In the genomic region with DNA sequence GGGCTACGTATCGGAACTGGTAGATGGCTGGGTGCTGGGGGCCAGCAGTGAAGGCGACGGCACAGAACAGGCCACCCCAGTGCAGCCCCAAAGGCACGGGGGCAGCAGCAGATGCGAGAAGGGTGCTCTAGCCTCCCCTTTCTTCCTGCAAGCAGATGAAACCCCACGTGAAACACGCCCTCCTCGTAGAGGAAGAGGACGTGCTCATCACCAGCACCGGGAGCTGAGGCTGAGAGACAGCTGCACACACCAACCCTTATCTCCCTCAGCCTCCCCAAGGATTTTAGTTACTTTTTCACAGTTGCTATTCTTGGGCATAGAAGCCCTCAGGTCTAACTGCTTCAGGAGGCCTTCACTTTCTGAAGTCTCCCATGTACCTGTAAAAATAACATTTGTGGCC, we compare ENCODE assay signal across 12 cellular contexts. TPM values are rescaled to one million over a fixed set of nuclear protein-coding genes. Genes with fewer than 3 reads are reported as not detected.
DNase-seq lines count a peak whose midpoint lies in the region; ATAC-seq and TF ChIP-seq lines count a peak whose summit lies in the region.
"Had no signal": no experiment of that assay in that cellular context is flagged by ENCODE, and none has a peak within 500 bp of the region (broad histone marks: within the 10 kb centered on the region; RNA-seq: fewer than 3 reads in every experiment).

No MANE protein-coding gene starts in this region.

- WGBS in adrenal gland, 4 donors = 17 to 27% (median 23%) methylated on average over 8 to 11 of the region's 11 CpGs

- H3K27me3 ChIP-seq in adrenal gland (no peaks in the 10 kb centered on the region), lower lobe of right lung (ENCODE audit: low read depth) (no peaks in the 10 kb centered on the region), stomach smooth muscle (ENCODE audit: control insufficient read depth in 1 of 2, insufficient read depth in 2 of 2, low read length in 2 of 2) (no peaks in the 10 kb centered on the region)

- peak in 3 of 7 donors; percentile 50 to 65 (median 61) for DNase-seq in adrenal gland
- DNase-seq in lower lobe of right lung = no peak
- DNase-seq in G401 (ENCODE audit: low spot score) = no peak
- DNase-seq in activated naive CD4-positive, alpha-beta T cell treated with anti-CD3 and anti-CD28 coated beads for 36 hours = no peak
- DNase-seq in SK-N-DZ (ENCODE audit: low spot score) = no peak
- DNase-seq in activated CD4-positive, alpha-beta T cell treated with anti-CD3 and anti-CD28 coated beads, Interleukin-2, amount 50 U/mL, for 48 hours = no peak
- DNase-seq: Caco-2, NCI-H345, SHP77 treated with DMSO at 0.1 percent for 48 hours had no signal

- H3K27ac ChIP-seq in adrenal gland (peak overlapping the region in 4 of 5 donors; percentile 16 to 75 (median 55)), lower lobe of right lung (peak overlapping the region; percentile 56), stomach smooth muscle (ENCODE audit: low read length) (peak overlapping the region; percentile 74)

- H3K36me3 Mint-ChIP-seq in activated naive CD4-positive, alpha-beta T cell treated with anti-CD3 and anti-CD28 coated beads for 36 hours (ENCODE audit: low read depth) = peaks cover 5% of the 10 kb centered on the region

- H3K4me1 Mint-ChIP-seq in activated naive CD4-positive, alpha-beta T cell treated with anti-CD3 and anti-CD28 coated beads for 36 hours (ENCODE audit: low read depth) = peaks cover 64% of the 10 kb centered on the region

- CTCF ChIA-PET in activated naive CD4-positive, alpha-beta T cell treated with anti-CD3 and anti-CD28 coated beads for 36 hours (lab: Charles Lee) = no interaction called here

- no peaks in the 10 kb centered on the region for H3K9me3 Mint-ChIP-seq in activated naive CD4-positive, alpha-beta T cell treated with anti-CD3 and anti-CD28 coated beads for 36 hours

- H3K27me3 Mint-ChIP-seq in activated naive CD4-positive, alpha-beta T cell treated with anti-CD3 and anti-CD28 coated beads for 36 hours (ENCODE audit: low read depth) = no peaks in the 10 kb centered on the region

- TF ChIP-seq POLR2A in adrenal gland (IDR thresholded peaks at IDR 0.05) = no peak

- in situ Hi-C loops in G401 (cut with HindIII; ENCODE audit: low sequenced_read_pairs) = no loop called here

- TF ChIP-seq CTCF in adrenal gland (IDR thresholded peaks at IDR 0.05) (no peak), lower lobe of right lung (IDR thresholded peaks at IDR 0.05) (no peak)

- intact Hi-C loops in adrenal gland (cut with DNase I) = no loop called here
- intact Hi-C loops in lower lobe of right lung (cut with DNase I) = no loop called here
- intact Hi-C loops in activated naive CD4-positive, alpha-beta T cell treated with anti-CD3 and anti-CD28 coated beads for 36 hours (cut with micrococcal nuclease) = no loop called here

- no peaks in the 10 kb centered on the region for H3K9me3 ChIP-seq in adrenal gland (replicated peaks in 1 of 3)
- H3K9me3 ChIP-seq in lower lobe of right lung = no peaks in the 10 kb centered on the region
- H3K9me3 ChIP-seq in stomach smooth muscle (ENCODE audit: control insufficient read depth in 2 of 2, low read length in 2 of 2) = no peaks in the 10 kb centered on the region
- H3K9me3 ChIP-seq: Caco-2 had no signal

- ATAC-seq in GM19463 (IDR thresholded peaks at IDR 0.05; ENCODE audit: unreplicated experiment) (peak; percentile 34), lower lobe of right lung (no peak)

- H3K4me1 ChIP-seq in adrenal gland (replicated peaks in 1 of 2) (peaks cover 74 to 86% of the 10 kb centered on the region in 2 donors), lower lobe of right lung (peaks cover 81% of the 10 kb centered on the region), stomach smooth muscle (ENCODE audit: control insufficient read depth, insufficient read depth, low read length) (peaks cover 80% of the 10 kb centered on the region)

- no peak overlapping the region for H3K4me3 Mint-ChIP-seq in activated naive CD4-positive, alpha-beta T cell treated with anti-CD3 and anti-CD28 coated beads for 36 hours

- H3K36me3 ChIP-seq in adrenal gland (replicated peaks in 1 of 2) = peaks cover 0 to 4% of the 10 kb centered on the region in 2 donors
- H3K36me3 ChIP-seq in lower lobe of right lung = no peaks in the 10 kb centered on the region
- H3K36me3 ChIP-seq in stomach smooth muscle (ENCODE audit: control insufficient read depth in 2 of 2, insufficient read depth in 2 of 2, low read length in 2 of 2) = no peaks in the 10 kb centered on the region

- peak overlapping the region; percentile 47 to 57 for H3K9ac ChIP-seq in stomach smooth muscle (ENCODE audit: low read length in 2 of 2)

- H3K27ac Mint-ChIP-seq in activated naive CD4-positive, alpha-beta T cell treated with anti-CD3 and anti-CD28 coated beads for 36 hours = no peak overlapping the region

- H3K4me3 ChIP-seq in adrenal gland (peak overlapping the region in 1 of 4 donors; percentile 26), lower lobe of right lung (peak overlapping the region; percentile 20), stomach smooth muscle (ENCODE audit: low read length in 2 of 2) (peak overlapping the region; percentile 67)
- H3K4me3 ChIP-seq: lung had no signal

RNA-seq across cellular contexts. Expression of a gene that starts 11.9 kb away (rescaled TPM):
- total RNA-seq in adrenal gland (10 to 100 TPM in 7 of 8 donors, 1 to 10 TPM in 1; 8.5 to 51.5 (median 27.8) TPM), lower lobe of right lung (32.4 TPM)
- polyA plus RNA-seq in adrenal gland = 10 to 100 TPM in 2 of 3 donors, 1 to 10 TPM in 1; 4.6 to 44.7 (median 31.0) TPM
- total RNA-seq in G401 (2014; rRNA removed; shearing (Covaris generic)) = 55.8 and 56.1 TPM in 2 replicates
- total RNA-seq in activated naive CD4-positive, alpha-beta T cell treated with anti-CD3 and anti-CD28 coated beads for 36 hours = 10 to 100 TPM; 24.2 to 26.1 TPM
- 11.9 and 15.2 TPM in 2 replicates for polyA plus RNA-seq in SK-N-DZ (2014; cell fraction: cytosol; rRNA removed)
- polyA plus RNA-seq in SK-N-DZ (2014; cell fraction: nucleus; rRNA removed) = 10.7 and 19.6 TPM in 2 replicates

RNA-seq across cellular contexts. Expression of a gene that starts 31.9 kb away (rescaled TPM):
- total RNA-seq in adrenal gland (10 to 100 TPM; 19.5 to 66.3 (median 35.8) TPM), lower lobe of right lung (38.7 TPM)
- 10 to 100 TPM in 2 of 3 donors, 1 to 10 TPM in 1; 7.2 to 63.9 (median 39.4) TPM for polyA plus RNA-seq in adrenal gland
- 30.2 and 36.6 TPM in 2 replicates for total RNA-seq in G401 (2014; rRNA removed; shearing (Covaris generic))
- total RNA-seq in activated naive CD4-positive, alpha-beta T cell treated with anti-CD3 and anti-CD28 coated beads for 36 hours = 10 to 100 TPM; 17.8 to 21.4 TPM
- 12.2 and 31.6 TPM in 2 replicates for polyA plus RNA-seq in SK-N-DZ (2014; cell fraction: cytosol; rRNA removed)
- 63.4 and 87.1 TPM in 2 replicates for polyA plus RNA-seq in SK-N-DZ (2014; cell fraction: nucleus; rRNA removed)
